ENCODE assay signal across 16 cellular contexts in genomic region chr4:185311113-185311888, GRCh38.
DNase-seq lines count a peak whose midpoint lies in the region; ATAC-seq lines count a peak whose summit lies in the region.
"Had no signal": no experiment of that assay in that cellular context is flagged by ENCODE, and none has a peak within 500 bp of the region (broad histone marks: within the 10 kb centered on the region; RNA-seq: fewer than 3 reads in every experiment).

No MANE protein-coding gene starts in this region.

- ATAC-seq in GM18867 (IDR thresholded peaks at IDR 0.05; ENCODE audit: unreplicated experiment) (peak; percentile 25), GM21619 (IDR thresholded peaks at IDR 0.05; ENCODE audit: unreplicated experiment) (peak; percentile 30), HG03103 (IDR thresholded peaks at IDR 0.05; ENCODE audit: low read depth, unreplicated experiment) (peak; percentile 26), naive B cell (ENCODE audit: low read depth in 2 of 2) (no peak)
- ATAC-seq: body of pancreas; naive thymus-derived CD8-positive, alpha-beta T cell had no signal

- DNase-seq in naive B cell (no peak), amniotic stem cell (lab: John Stamatoyannopoulos, UW) (no peak), cerebellum (ENCODE audit: low spot score) (no peak), SKM-1 (lab: John Stamatoyannopoulos, UW; ENCODE audit: unreplicated experiment) (no peak), NCI-H128 (lab: John Stamatoyannopoulos, UW; ENCODE audit: unreplicated experiment) (no peak)
- DNase-seq: activated CD4-positive, alpha-beta memory T cell treated with anti-CD3 and anti-CD28 coated beads for 36 hours; activated gamma-delta T cell; body of pancreas; DMS79; dorsolateral prefrontal cortex; left ventricle myocardium inferior; naive thymus-derived CD8-positive, alpha-beta T cell; SJCRH30 had no signal

- H3K27me3 Mint-ChIP-seq in naive B cell = no peaks in the 10 kb centered on the region
- H3K27me3 Mint-ChIP-seq: activated CD4-positive, alpha-beta memory T cell treated with anti-CD3 and anti-CD28 coated beads for 36 hours; naive thymus-derived CD8-positive, alpha-beta T cell had no signal

- H3K4me3 Mint-ChIP-seq in naive B cell = peak overlapping the region in 2 of 8 donors; percentile 14 to 34
- H3K4me3 Mint-ChIP-seq: activated CD4-positive, alpha-beta memory T cell treated with anti-CD3 and anti-CD28 coated beads for 36 hours; naive thymus-derived CD8-positive, alpha-beta T cell had no signal

- H3K4me1 Mint-ChIP-seq in naive B cell = peaks cover 26 to 30% (median 30%) of the 10 kb centered on the region in 3 donors

- peaks cover 26 to 36% of the 10 kb centered on the region in 2 donors for H3K36me3 Mint-ChIP-seq in naive B cell

- H3K27ac Mint-ChIP-seq in naive B cell = peak overlapping the region; percentile 1 to 81 (median 22)
- H3K27ac Mint-ChIP-seq: activated CD4-positive, alpha-beta memory T cell treated with anti-CD3 and anti-CD28 coated beads for 36 hours had no signal

- H3K9me3 Mint-ChIP-seq in naive B cell = no peaks in the 10 kb centered on the region
- H3K9me3 Mint-ChIP-seq: activated CD4-positive, alpha-beta memory T cell treated with anti-CD3 and anti-CD28 coated beads for 36 hours had no signal

Comparison
In these comparisons a context has a peak if more than half of its experiments do, and no peak if none do; other contexts are left out.
1. ATAC-seq: peak in GM18867 (single experiment), GM21619 (single experiment) and HG03103 (single experiment); none in naive B cell (0 of 2).